Comparison of ENCODE assay signal across 31 cellular contexts in the genomic region with DNA sequence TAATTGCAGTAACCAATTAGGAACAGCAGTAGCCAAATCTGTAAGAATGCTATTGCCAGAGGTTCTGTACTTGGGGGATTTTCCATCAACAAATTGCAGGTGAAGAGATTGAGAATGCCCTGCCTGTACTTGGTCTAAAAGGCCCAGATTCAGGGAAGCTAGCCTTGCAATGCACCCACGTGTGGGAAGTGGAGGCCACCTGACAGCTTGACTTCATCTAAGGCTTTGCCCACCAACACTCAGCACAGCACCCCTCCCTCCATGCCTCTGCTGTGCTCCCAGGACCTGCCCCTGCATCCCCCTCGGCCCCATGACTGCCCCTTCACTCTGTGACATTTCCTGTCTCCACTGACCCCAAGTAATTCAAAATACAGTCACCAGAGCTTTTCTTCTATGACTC.
"Had no signal": no experiment of that assay in that cellular context is flagged by ENCODE, and none has a peak within 500 bp of the region (broad histone marks: within the 10 kb centered on the region; RNA-seq: fewer than 3 reads in every experiment).

No MANE protein-coding gene starts in this region.

- H2AFZ ChIP-seq: neural progenitor cell had no signal

- H3K36me3 Mint-ChIP-seq: activated CD4-positive, alpha-beta memory T cell treated with anti-CD3 and anti-CD28 coated beads for 36 hours; activated naive CD8-positive, alpha-beta T cell treated with anti-CD3 and anti-CD28 coated beads for 36 hours; immature natural killer cell; naive thymus-derived CD4-positive, alpha-beta T cell; neural progenitor cell; stimulated activated effector memory CD8-positive, alpha-beta T cell treated with anti-CD3 and anti-CD28 coated beads, Interleukin-12 subunit alpha, Interleukin-12 subunit beta, amount 100 ng/mL, for 72 hours had no signal

- ATAC-seq: activated T-cell treated with anti-CD3 and anti-CD28 coated beads, Interleukin-2, amount 50 U/mL, for 72 hours; body of pancreas; effector memory CD8-positive, alpha-beta T cell; esophagus mucosa; left lung; naive thymus-derived CD4-positive, alpha-beta T cell; right lobe of liver had no signal

- H3K9me3 ChIP-seq: adrenal gland, body of pancreas, left lung, right lobe of liver, thoracic aorta had no signal

- H3K4me2 ChIP-seq: neural progenitor cell had no signal

- H3K4me1 Mint-ChIP-seq: activated CD4-positive, alpha-beta T cell treated with anti-CD3 and anti-CD28 coated beads, Interleukin-2, amount 10 ng/mL, durations not matched to agents 24 days and 14 days; activated naive CD8-positive, alpha-beta T cell treated with anti-CD3 and anti-CD28 coated beads for 36 hours; immature natural killer cell; naive thymus-derived CD4-positive, alpha-beta T cell; stimulated activated effector memory CD8-positive, alpha-beta T cell treated with anti-CD3 and anti-CD28 coated beads, Interleukin-12 subunit alpha, Interleukin-12 subunit beta, amount 100 ng/mL, for 72 hours had no signal

- DNase-seq: activated CD4-positive, alpha-beta T cell treated with anti-CD3 and anti-CD28 coated beads, Interleukin-2, amount 10 ng/mL, durations not matched to agents 24 days and 14 days; activated CD4-positive, CD25-positive, alpha-beta regulatory T cell treated with anti-CD3 and anti-CD28 coated beads, Interleukin-2, amount 50 U/mL, for 72 hours; activated naive CD4-positive, alpha-beta T cell treated with anti-CD3 and anti-CD28 coated beads for 36 hours; activated naive CD8-positive, alpha-beta T cell treated with anti-CD3 and anti-CD28 coated beads for 36 hours; activated T-cell treated with anti-CD3 and anti-CD28 coated beads for 4 hours; activated T-cell treated with anti-CD3 and anti-CD28 coated beads, Interleukin-2, amount 50 U/mL, for 72 hours; aorta; body of pancreas; effector memory CD8-positive, alpha-beta T cell; foreskin fibroblast; hypothalamus; immature natural killer cell; kidney glomerular epithelial cell; midbrain; stimulated activated CD4-positive, alpha-beta T cell treated with anti-CD3 and anti-CD28 coated beads, Interleukin-12 subunit alpha, Interleukin-12 subunit beta, amount 100 ng/mL, for 4 hours; stimulated activated CD4-positive, alpha-beta T cell treated with anti-CD3 and anti-CD28 coated beads, Interleukin-4, amount 100 ng/mL, for 1 hour; T-helper 2 cell; trophoblast cell had no signal

- H3K36me3 ChIP-seq: adrenal gland, left lung, neural progenitor cell, right lobe of liver, thoracic aorta had no signal

- H3K4me3 ChIP-seq: adrenal gland, body of pancreas, dorsolateral prefrontal cortex, left lung, neural progenitor cell, right lobe of liver, skin epidermis, thoracic aorta had no signal

- H3K27ac ChIP-seq: adrenal gland, body of pancreas, dorsolateral prefrontal cortex, left lung, neural progenitor cell, right lobe of liver, skin epidermis, thoracic aorta had no signal

- H3K27ac Mint-ChIP-seq: activated CD4-positive, alpha-beta memory T cell treated with anti-CD3 and anti-CD28 coated beads for 36 hours; activated CD4-positive, alpha-beta T cell treated with anti-CD3 and anti-CD28 coated beads, Interleukin-2, amount 10 ng/mL, durations not matched to agents 24 days and 14 days; activated naive CD4-positive, alpha-beta T cell treated with anti-CD3 and anti-CD28 coated beads for 36 hours; activated naive CD8-positive, alpha-beta T cell treated with anti-CD3 and anti-CD28 coated beads for 36 hours; activated T-cell treated with anti-CD3 and anti-CD28 coated beads, Interleukin-2, amount 50 U/mL, for 72 hours; immature natural killer cell; naive thymus-derived CD4-positive, alpha-beta T cell; neural progenitor cell; progenitor cell of endocrine pancreas; stimulated activated effector memory CD8-positive, alpha-beta T cell treated with anti-CD3 and anti-CD28 coated beads, Interleukin-12 subunit alpha, Interleukin-12 subunit beta, amount 100 ng/mL, for 72 hours; stimulated activated naive CD8-positive, alpha-beta T cell treated with anti-CD3 and anti-CD28 coated beads, Interleukin-15, Interleukin-2, amounts not matched to agents 100 ng/mL and 50 ng/mL, for 24 hours had no signal

- H3K4me1 ChIP-seq: adrenal gland, body of pancreas, left lung, neural progenitor cell, right lobe of liver had no signal

- H3K9ac ChIP-seq: neural progenitor cell had no signal

- H3K9me3 Mint-ChIP-seq: activated CD4-positive, alpha-beta memory T cell treated with anti-CD3 and anti-CD28 coated beads for 36 hours; activated CD4-positive, alpha-beta T cell treated with anti-CD3 and anti-CD28 coated beads, Interleukin-2, amount 10 ng/mL, durations not matched to agents 24 days and 14 days; activated naive CD4-positive, alpha-beta T cell treated with anti-CD3 and anti-CD28 coated beads for 36 hours; activated naive CD8-positive, alpha-beta T cell treated with anti-CD3 and anti-CD28 coated beads for 36 hours; activated T-cell treated with anti-CD3 and anti-CD28 coated beads, Interleukin-2, amount 50 U/mL, for 72 hours; effector memory CD8-positive, alpha-beta T cell; immature natural killer cell; stimulated activated effector memory CD8-positive, alpha-beta T cell treated with anti-CD3 and anti-CD28 coated beads, Interleukin-12 subunit alpha, Interleukin-12 subunit beta, amount 100 ng/mL, for 72 hours; stimulated activated naive CD8-positive, alpha-beta T cell treated with anti-CD3 and anti-CD28 coated beads, Interleukin-15, Interleukin-2, amounts not matched to agents 100 ng/mL and 50 ng/mL, for 24 hours had no signal

- H3K27me3 ChIP-seq: adrenal gland, body of pancreas, dorsolateral prefrontal cortex, left lung, neural progenitor cell, right lobe of liver had no signal

- H3K4me3 Mint-ChIP-seq: activated CD4-positive, alpha-beta memory T cell treated with anti-CD3 and anti-CD28 coated beads for 36 hours; activated CD4-positive, alpha-beta T cell treated with anti-CD3 and anti-CD28 coated beads, Interleukin-2, amount 10 ng/mL, durations not matched to agents 24 days and 14 days; activated naive CD4-positive, alpha-beta T cell treated with anti-CD3 and anti-CD28 coated beads for 36 hours; activated naive CD8-positive, alpha-beta T cell treated with anti-CD3 and anti-CD28 coated beads for 36 hours; activated T-cell treated with anti-CD3 and anti-CD28 coated beads, Interleukin-2, amount 50 U/mL, for 72 hours; effector memory CD8-positive, alpha-beta T cell; immature natural killer cell; naive thymus-derived CD4-positive, alpha-beta T cell; neural progenitor cell; stimulated activated effector memory CD8-positive, alpha-beta T cell treated with anti-CD3 and anti-CD28 coated beads, Interleukin-12 subunit alpha, Interleukin-12 subunit beta, amount 100 ng/mL, for 72 hours; stimulated activated naive CD8-positive, alpha-beta T cell treated with anti-CD3 and anti-CD28 coated beads, Interleukin-15, Interleukin-2, amounts not matched to agents 100 ng/mL and 50 ng/mL, for 24 hours had no signal

- H3K27me3 Mint-ChIP-seq: activated CD4-positive, alpha-beta memory T cell treated with anti-CD3 and anti-CD28 coated beads for 36 hours had no signal
